ENCODE assay signal across 19 cellular contexts in the genomic region with DNA sequence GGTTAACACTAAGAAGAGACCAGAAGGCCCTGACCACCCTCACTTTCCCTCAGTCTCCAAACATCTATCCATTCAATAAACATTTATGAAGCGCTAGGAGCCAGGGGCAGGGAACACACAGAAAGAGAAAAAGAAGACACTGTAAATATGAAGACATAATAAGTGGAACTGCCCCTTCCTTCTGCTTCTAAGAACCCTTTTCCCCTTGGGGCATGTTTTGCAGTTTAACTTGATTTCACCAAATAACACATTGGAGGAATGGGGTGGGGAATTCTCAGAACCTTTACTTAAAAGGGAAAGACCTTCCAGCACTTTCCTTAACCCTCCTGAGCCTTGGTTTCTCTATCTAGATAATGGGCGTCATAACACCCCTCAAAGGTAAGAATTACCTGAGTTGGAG. TPM values are rescaled to one million over a fixed set of nuclear protein-coding genes. Genes with fewer than 3 reads are reported as not detected.
DNase-seq lines count a peak whose midpoint lies in the region; TF ChIP-seq lines count a peak whose summit lies in the region.
"Had no signal": no experiment of that assay in that cellular context is flagged by ENCODE, and none has a peak within 500 bp of the region (broad histone marks: within the 10 kb centered on the region; RNA-seq: fewer than 3 reads in every experiment).

No MANE protein-coding gene starts in this region.

- no peak overlapping the region for H4K5ac ChIP-seq in H9 (ENCODE audit: insufficient read length, low read depth, low read length)

- H2AK5ac ChIP-seq in H9 (ENCODE audit: insufficient read length, low read length) (no peak overlapping the region), mesenchymal stem cell (ENCODE audit: low read length, severe bottlenecking) (no peak overlapping the region)

- H2BK20ac ChIP-seq in H9 (ENCODE audit: low read depth, low read length, poor library complexity, severe bottlenecking), result no peak overlapping the region

- H3K79me2 ChIP-seq in H9 (ENCODE audit: insufficient read depth, low read length), result peaks cover 13% of the 10 kb centered on the region; the same call in 1 of the 2 replicates

- H3K56ac ChIP-seq in H9 (ENCODE audit: insufficient read length, low read depth, low read length), result no peak overlapping the region

- DNase-seq in H9 (no peak), mesenchymal stem cell (no peak), suprapubic skin (ENCODE audit: low spot score in 2 of 2) (no peak), SW480 (ENCODE audit: low spot score) (no peak), 8988T (no peak), putamen (ENCODE audit: low spot score) (no peak), activated gamma-delta T cell treated with Interleukin-2 at 50 U/mL for 16 hours (no peak)
- DNase-seq: activated CD4-positive, alpha-beta T cell treated with anti-CD3 and anti-CD28 coated beads for 36 hours; activated CD8-positive, alpha-beta memory T cell treated with anti-CD3 and anti-CD28 coated beads, Interleukin-2, amount 10 ng/mL, durations not matched to agents 7 days and 5 days; Caco-2; left cardiac atrium; naive thymus-derived CD4-positive, alpha-beta T cell; NCI-H2081 treated with DMSO at 0.1 percent for 48 hours; NCI-H510A treated with DMSO at 0.1 percent for 48 hours; posterior cingulate gyrus; stimulated activated naive B cell treated with anti-CD40 and anti-IgM and Interleukin-4, amounts not matched to agents 10 μg/mL and 1 μg/mL and 100 μg/mL, for 72 hours; T1000 had no signal

- H3K27me3 Mint-ChIP-seq in H9 (ENCODE audit: low read depth), result no peaks in the 10 kb centered on the region
- H3K27me3 Mint-ChIP-seq: stimulated activated naive B cell treated with anti-CD40 and anti-IgM and Interleukin-4, amounts not matched to agents 10 μg/mL and 1 μg/mL and 100 μg/mL, for 72 hours had no signal

- H3K79me1 ChIP-seq in H9 (ENCODE audit: insufficient read depth, low read depth, low read length, poor library complexity, severe bottlenecking), result peaks cover 5% of the 10 kb centered on the region
- H3K79me1 ChIP-seq in mesenchymal stem cell (replicated peaks; ENCODE audit: low read length, poor library complexity, severe bottlenecking), result peaks cover 1% of the 10 kb centered on the region

- H3K36me3 ChIP-seq in mesenchymal stem cell (ENCODE audit: control insufficient read depth in 1 of 2, insufficient read depth in 2 of 2, low read depth in 1 of 2, low read length in 2 of 2) (peaks cover 0 to 3% of the 10 kb centered on the region in 2 experiments), suprapubic skin (peaks cover 4% of the 10 kb centered on the region)
- H3K36me3 ChIP-seq: SJCRH30 had no signal

- H3K27me3 ChIP-seq in H9 (ENCODE audit: insufficient read depth, low read length) (no peaks in the 10 kb centered on the region), mesenchymal stem cell (ENCODE audit: control insufficient read depth in 1 of 2, insufficient read depth in 1 of 2, low read length in 2 of 2) (no peaks in the 10 kb centered on the region), suprapubic skin (no peaks in the 10 kb centered on the region)

- no peak for TF ChIP-seq EP300 in suprapubic skin (IDR thresholded peaks at IDR 0.05)

- no peak overlapping the region for H2BK15ac ChIP-seq in H9 (ENCODE audit: low read depth, low read length)
- no peak overlapping the region for H2BK15ac ChIP-seq in mesenchymal stem cell (ENCODE audit: low read depth, poor library complexity, severe bottlenecking)

- no peak overlapping the region; a peak in 1 of 5 replicates for H3K4me3 Mint-ChIP-seq in H9
- H3K4me3 Mint-ChIP-seq: activated CD4-positive, alpha-beta T cell treated with anti-CD3 and anti-CD28 coated beads for 36 hours; activated CD8-positive, alpha-beta memory T cell treated with anti-CD3 and anti-CD28 coated beads, Interleukin-2, amount 10 ng/mL, durations not matched to agents 7 days and 5 days; naive thymus-derived CD4-positive, alpha-beta T cell; stimulated activated naive B cell treated with anti-CD40 and anti-IgM and Interleukin-4, amounts not matched to agents 10 μg/mL and 1 μg/mL and 100 μg/mL, for 72 hours had no signal

- no peaks in the 10 kb centered on the region for H3K23me2 ChIP-seq in H9 (ENCODE audit: insufficient read length, low read depth, low read length, poor library complexity, severe bottlenecking)

- no peak overlapping the region for H3K14ac ChIP-seq in H9 (ENCODE audit: insufficient read depth, low read length)
- H3K14ac ChIP-seq in mesenchymal stem cell (ENCODE audit: low read length in 2 of 2), result no peak overlapping the region

- peak overlapping the region; percentile 27 to 85 (median 76); a peak in 6 of 7 replicates for H3K27ac Mint-ChIP-seq in H9
- H3K27ac Mint-ChIP-seq: activated CD4-positive, alpha-beta T cell treated with anti-CD3 and anti-CD28 coated beads for 36 hours; activated CD8-positive, alpha-beta memory T cell treated with anti-CD3 and anti-CD28 coated beads, Interleukin-2, amount 10 ng/mL, durations not matched to agents 7 days and 5 days; naive thymus-derived CD4-positive, alpha-beta T cell had no signal

- H3T11ph ChIP-seq in H9 (ENCODE audit: low read length), result no peak overlapping the region

- H3K23ac ChIP-seq in H9 (ENCODE audit: insufficient read length, low read depth, low read length) (no peak overlapping the region), mesenchymal stem cell (ENCODE audit: low read length in 2 of 2) (no peak overlapping the region)

- WGBS in H9 (ENCODE audit: extremely low coverage, insufficient read length, low lambda C conversion rate), result no CpG with 5 or more reads among the region's 2 CpGs
- 87 to 93% (median 87%) methylated on average over 2 of the region's 2 CpGs for WGBS in adipose tissue, 3 donors
- 100% methylated on average over 1 of the region's 2 CpGs for WGBS in mesenchymal stem cell
- WGBS in suprapubic skin, result 92% methylated on average over 2 of the region's 2 CpGs

- no peak overlapping the region for H3K9ac ChIP-seq in H9 (ENCODE audit: extremely low read depth, insufficient read length, low read length)
- peak overlapping the region; percentile 34 for H3K9ac ChIP-seq in mesenchymal stem cell (ENCODE audit: low read length)

- H3K4me2 ChIP-seq in H9 (ENCODE audit: insufficient read depth, insufficient read length, low read length) (no peak overlapping the region), mesenchymal stem cell (ENCODE audit: low read length, poor library complexity, severe bottlenecking) (no peak overlapping the region)

- no peak overlapping the region for H3K18ac ChIP-seq in H9 (ENCODE audit: insufficient read length, low read depth, low read length)
- no peak overlapping the region for H3K18ac ChIP-seq in mesenchymal stem cell (ENCODE audit: low read depth in 1 of 2, low read length in 2 of 2)

- H3K4me3 ChIP-seq in mesenchymal stem cell (ENCODE audit: insufficient read depth in 1 of 2, low read depth in 1 of 2, low read length in 2 of 2) (no peak overlapping the region), suprapubic skin (no peak overlapping the region)
- H3K4me3 ChIP-seq: SJCRH30 had no signal

- TF ChIP-seq CTCF in H9 (conservative IDR thresholded peaks at IDR 0.05) (no peak), suprapubic skin (IDR thresholded peaks at IDR 0.05) (no peak)

- no peaks in the 10 kb centered on the region for H4K20me1 ChIP-seq in H9 (ENCODE audit: control insufficient read depth, insufficient read depth, insufficient read length)

- no peak overlapping the region for H2AFZ ChIP-seq in H9 (ENCODE audit: low read length)
- H2AFZ ChIP-seq in mesenchymal stem cell (ENCODE audit: low read depth, low read length), result no peak overlapping the region

- peaks cover 4 to 28% (median 11%) of the 10 kb centered on the region in 3 experiments; a peak in 5 of 7 replicates for H3K36me3 Mint-ChIP-seq in H9 (ENCODE audit: insufficient read depth in 1 of 3, low read depth in 3 of 3)
- H3K36me3 Mint-ChIP-seq: activated CD8-positive, alpha-beta memory T cell treated with anti-CD3 and anti-CD28 coated beads, Interleukin-2, amount 10 ng/mL, durations not matched to agents 7 days and 5 days; stimulated activated naive B cell treated with anti-CD40 and anti-IgM and Interleukin-4, amounts not matched to agents 10 μg/mL and 1 μg/mL and 100 μg/mL, for 72 hours had no signal

- H3K9me3 ChIP-seq in H9 (ENCODE audit: control insufficient read depth, low read depth, low read length) (no peaks in the 10 kb centered on the region), mesenchymal stem cell (ENCODE audit: control insufficient read depth, low read length) (no peaks in the 10 kb centered on the region), suprapubic skin (no peaks in the 10 kb centered on the region)
- H3K9me3 ChIP-seq: Caco-2, SJCRH30 had no signal

- no peak for TF ChIP-seq POLR2A in suprapubic skin (IDR thresholded peaks at IDR 0.05)

- H3K4ac ChIP-seq in H9 (ENCODE audit: low read depth, low read length) (no peak overlapping the region), mesenchymal stem cell (ENCODE audit: low read depth in 1 of 2, low read length in 2 of 2) (peak overlapping the region in 1 of 2 experiments; percentile 30)

- H2BK120ac ChIP-seq in H9 (ENCODE audit: low read depth, low read length, poor library complexity, severe bottlenecking) (no peak overlapping the region), mesenchymal stem cell (ENCODE audit: low read depth, low read length) (no peak overlapping the region)

- no peak overlapping the region for H2BK5ac ChIP-seq in H9 (ENCODE audit: insufficient read length, low read length)
- no peak overlapping the region for H2BK5ac ChIP-seq in mesenchymal stem cell (ENCODE audit: low read depth, low read length, poor library complexity, severe bottlenecking)

- H4K8ac ChIP-seq in H9 (replicated peaks; ENCODE audit: insufficient read length, low read depth, low read length) (no peak overlapping the region), mesenchymal stem cell (ENCODE audit: low read length) (no peak overlapping the region)

- H3K9me3 Mint-ChIP-seq in H9, result no peaks in the 10 kb centered on the region; a peak in 1 of 5 replicates
- H3K9me3 Mint-ChIP-seq: stimulated activated naive B cell treated with anti-CD40 and anti-IgM and Interleukin-4, amounts not matched to agents 10 μg/mL and 1 μg/mL and 100 μg/mL, for 72 hours had no signal

- H3K27ac ChIP-seq in H9 (ENCODE audit: insufficient read length, low read depth, low read length) (no peak overlapping the region), adipose tissue (ENCODE audit: low read depth, low read length) (peak overlapping the region; percentile 39), mesenchymal stem cell (ENCODE audit: low read length, poor library complexity, severe bottlenecking) (no peak overlapping the region), suprapubic skin (peak overlapping the region; percentile 52)
- H3K27ac ChIP-seq: SJCRH30 had no signal

- H3K4me1 Mint-ChIP-seq in H9, result peaks cover 30 to 35% of the 10 kb centered on the region in 2 experiments
- H3K4me1 Mint-ChIP-seq: activated CD4-positive, alpha-beta T cell treated with anti-CD3 and anti-CD28 coated beads for 36 hours; activated CD8-positive, alpha-beta memory T cell treated with anti-CD3 and anti-CD28 coated beads, Interleukin-2, amount 10 ng/mL, durations not matched to agents 7 days and 5 days had no signal

- H4K91ac ChIP-seq in H9 (ENCODE audit: insufficient read length, low read depth, low read length), result no peak overlapping the region
- H4K91ac ChIP-seq in mesenchymal stem cell (ENCODE audit: low read length), result no peak overlapping the region

- no peak overlapping the region for H2BK12ac ChIP-seq in H9 (ENCODE audit: insufficient read length, low read depth, low read length)
- peak overlapping the region in 1 of 2 experiments; percentile 33 for H2BK12ac ChIP-seq in mesenchymal stem cell (ENCODE audit: low read length in 2 of 2)

- H3K4me1 ChIP-seq in H9 (ENCODE audit: insufficient read depth, low read length) (no peaks in the 10 kb centered on the region; the same call in 1 of the 2 replicates), mesenchymal stem cell (ENCODE audit: control insufficient read depth, insufficient read depth, low read depth, low read length) (peaks cover 5% of the 10 kb centered on the region), suprapubic skin (peaks cover 2% of the 10 kb centered on the region)
- H3K4me1 ChIP-seq: SJCRH30 had no signal

RNA-seq across cellular contexts. Expression of gene RBM47, which starts 42.3 kb away (rescaled TPM):
- 70.3 and 75.9 TPM in 2 replicates for total RNA-seq in H9 (2021)
- 10 to 100 TPM in 2 of 3 donors, 1 to 10 TPM in 1; 8.9 to 15.5 (median 11.5) TPM for polyA plus RNA-seq in adipose tissue
- 3.9 TPM for polyA plus RNA-seq in mesenchymal stem cell (2013, experiment 1 of 2)
- 3.8 TPM for polyA plus RNA-seq in mesenchymal stem cell (2013, experiment 2 of 2)
- total RNA-seq in suprapubic skin, result 100 to 1,000 TPM in 1 of 4 donors, 10 to 100 TPM in 3; 40.2 to 286 (median 47.4) TPM
- total RNA-seq: SJCRH30 had no signal

Comparison
In these comparisons a context has a peak if more than half of its experiments do, and no peak if none do; other contexts are left out.
1. H3K27ac ChIP-seq: peak in adipose tissue (single experiment) and suprapubic skin (single experiment); none in H9 (single experiment) and mesenchymal stem cell (single experiment).